Comparison of ENCODE assay signal across 9 cellular contexts in the genomic region with DNA sequence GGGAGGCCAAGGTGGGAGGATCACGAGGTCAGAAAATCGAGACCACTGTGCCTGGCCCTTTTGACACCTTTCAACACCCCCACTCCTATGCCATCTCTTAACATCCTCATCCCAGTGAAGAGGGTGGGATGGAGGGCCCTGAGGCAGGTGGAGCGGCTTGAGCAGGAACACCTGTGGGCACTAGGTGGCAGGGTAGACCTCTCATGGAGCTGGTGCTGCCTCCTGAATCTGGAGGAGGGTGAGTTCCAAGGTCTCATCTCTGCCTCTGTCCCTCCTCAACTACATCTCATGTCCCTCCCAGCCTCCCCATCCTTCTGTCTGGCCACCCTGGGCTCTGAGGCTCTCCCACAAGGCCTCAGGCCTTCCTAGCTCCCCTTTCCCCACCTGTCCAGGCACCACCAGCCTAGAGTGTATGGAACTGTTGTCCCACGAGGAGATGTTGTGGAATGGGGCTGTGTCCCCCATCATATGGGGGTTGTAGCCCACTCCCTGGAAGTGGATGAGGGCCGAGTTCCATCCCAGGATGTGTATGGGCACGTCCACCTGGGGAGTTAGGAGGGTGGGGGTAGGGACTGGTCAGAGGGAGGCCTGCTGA. TPM values are rescaled to one million over a fixed set of nuclear protein-coding genes. Genes with fewer than 3 reads are reported as not detected.
A peak's percentile ranks its signal among the peaks of the same experiment; 100 is the strongest.
DNase-seq lines count a peak whose midpoint lies in the region; ATAC-seq and TF ChIP-seq lines count a peak whose summit lies in the region.
"Had no signal": no experiment of that assay in that cellular context is flagged by ENCODE, and none has a peak within 500 bp of the region (broad histone marks: within the 10 kb centered on the region; RNA-seq: fewer than 3 reads in every experiment).

No MANE protein-coding gene starts in this region.

- ATAC-seq in activated B cell treated with CpG ODN at 0.5 μM for 24 hours (ENCODE audit: low read depth) (peak; percentile 37), GM18517 (IDR thresholded peaks at IDR 0.05; ENCODE audit: unreplicated experiment) (no peak)
- ATAC-seq in naive thymus-derived CD4-positive, alpha-beta T cell = peak; percentile 45

- TF ChIP-seq CTCF in HEK293 (tag by site-specific recombination; IDR thresholded peaks at IDR 0.05) = peak; percentile 79
- no peak for TF ChIP-seq CTCF in activated B cell treated with CpG ODN at 0.5 μM for 24 hours (IDR thresholded peaks at IDR 0.05)

- no peaks in the 10 kb centered on the region for H3K9me3 Mint-ChIP-seq in activated B cell treated with CpG ODN at 0.5 μM for 24 hours
- H3K9me3 Mint-ChIP-seq in naive thymus-derived CD4-positive, alpha-beta T cell = peaks cover 0 to 3% (median 0%) of the 10 kb centered on the region in 11 donors

- intact Hi-C loops in activated B cell treated with CpG ODN at 0.5 μM for 24 hours (cut with micrococcal nuclease) = no loop called here
- intact Hi-C loops in naive thymus-derived CD4-positive, alpha-beta T cell (cut with micrococcal nuclease) = no loop called here

- no peaks in the 10 kb centered on the region for H3K4me1 Mint-ChIP-seq in activated B cell treated with CpG ODN at 0.5 μM for 24 hours
- no peaks in the 10 kb centered on the region for H3K4me1 Mint-ChIP-seq in naive thymus-derived CD4-positive, alpha-beta T cell

- H3K27me3 ChIP-seq in naive thymus-derived CD4-positive, alpha-beta T cell (ENCODE audit: control insufficient read depth in 2 of 2, insufficient read depth in 2 of 2, low read length in 2 of 2) = no peaks in the 10 kb centered on the region

- H3K4me3 ChIP-seq in HEK293 (ENCODE audit: low read depth, low read length) = no peak overlapping the region
- H3K4me3 ChIP-seq in naive thymus-derived CD4-positive, alpha-beta T cell (ENCODE audit: low read length) = no peak overlapping the region

- no peaks in the 10 kb centered on the region for H3K9me3 ChIP-seq in HEK293 (ENCODE audit: control insufficient read depth, insufficient read depth, low read depth, low read length)
- H3K9me3 ChIP-seq in naive thymus-derived CD4-positive, alpha-beta T cell (ENCODE audit: control insufficient read depth in 2 of 3, low read length in 3 of 3) = no peaks in the 10 kb centered on the region

- H3K4me1 ChIP-seq in HEK293 (ENCODE audit: control insufficient read depth, insufficient read depth, low read length) = no peaks in the 10 kb centered on the region
- no peaks in the 10 kb centered on the region for H3K4me1 ChIP-seq in naive thymus-derived CD4-positive, alpha-beta T cell (ENCODE audit: control insufficient read depth in 2 of 2, insufficient read depth in 2 of 2, low read length in 2 of 2)

- POLR2A ChIA-PET in HEK293 (lab: Yijun Ruan, JAX) = no interaction called here
- POLR2A ChIA-PET in activated B cell treated with CpG ODN at 0.5 μM for 24 hours (lab: Charles Lee) = no interaction called here
- POLR2A ChIA-PET in naive thymus-derived CD4-positive, alpha-beta T cell (lab: Charles Lee) = no interaction called here

- no peak overlapping the region for H3K27ac Mint-ChIP-seq in activated B cell treated with CpG ODN at 0.5 μM for 24 hours
- no peak overlapping the region for H3K27ac Mint-ChIP-seq in naive thymus-derived CD4-positive, alpha-beta T cell

- H3K27ac ChIP-seq in HEK293 (ENCODE audit: extremely low read depth, low read depth, low read length) = no peak overlapping the region
- no peak overlapping the region for H3K27ac ChIP-seq in naive thymus-derived CD4-positive, alpha-beta T cell (ENCODE audit: low read depth, low read length)

- DNase-seq in NCI-H1092 treated with DMSO at 0.1 percent for 48 hours (lab: John Stamatoyannopoulos, UW) = peak; percentile 21
- DNase-seq in NCI-H1092 (lab: John Stamatoyannopoulos, UW) = no peak
- DNase-seq in activated B cell treated with CpG ODN at 0.5 μM for 24 hours = no peak
- no peak for DNase-seq in naive thymus-derived CD4-positive, alpha-beta T cell
- no peak for DNase-seq in RKO (ENCODE audit: low spot score)
- no peak for DNase-seq in GM19238 (ENCODE audit: insufficient read length, low spot score)

- CTCF ChIA-PET in HEK293 (lab: Yijun Ruan, JAX) = interaction anchor here (0.6 to 3.3 kb wide), 16 partner anchors 8 to 602 kb away, joined by 3 to 17 read pairs (median 4); no protein-coding TSS in a partner anchor
- CTCF ChIA-PET in activated B cell treated with CpG ODN at 0.5 μM for 24 hours (lab: Charles Lee) = interaction anchor here (0.6 to 1.5 kb wide), 4 partner anchors 14 to 242 kb away, joined by 3 read pairs; no protein-coding TSS in a partner anchor
- CTCF ChIA-PET in naive thymus-derived CD4-positive, alpha-beta T cell (lab: Charles Lee) = interaction anchor here (0.5 to 1.3 kb wide), 4 partner anchors 13 to 827 kb away, joined by 3 to 6 read pairs (median 3); no protein-coding TSS in a partner anchor

- H3K4me3 Mint-ChIP-seq in activated B cell treated with CpG ODN at 0.5 μM for 24 hours = no peak overlapping the region
- H3K4me3 Mint-ChIP-seq in naive thymus-derived CD4-positive, alpha-beta T cell = no peak overlapping the region

- H3K36me3 ChIP-seq in HEK293 (ENCODE audit: control insufficient read depth in 2 of 2, insufficient read depth in 1 of 2, low read length in 2 of 2) = no peaks in the 10 kb centered on the region
- no peaks in the 10 kb centered on the region for H3K36me3 ChIP-seq in naive thymus-derived CD4-positive, alpha-beta T cell (ENCODE audit: control insufficient read depth in 2 of 3, insufficient read depth in 3 of 3, low read length in 3 of 3)

- peaks cover 31% of the 10 kb centered on the region for H3K27me3 Mint-ChIP-seq in activated B cell treated with CpG ODN at 0.5 μM for 24 hours
- peaks cover 15 to 61% (median 43%) of the 10 kb centered on the region in 5 donors for H3K27me3 Mint-ChIP-seq in naive thymus-derived CD4-positive, alpha-beta T cell

- H3K36me3 Mint-ChIP-seq in activated B cell treated with CpG ODN at 0.5 μM for 24 hours (ENCODE audit: low read depth) = no peaks in the 10 kb centered on the region
- H3K36me3 Mint-ChIP-seq in naive thymus-derived CD4-positive, alpha-beta T cell = peaks cover 0 to 3% (median 0%) of the 10 kb centered on the region in 5 donors

TF ChIP-seq in HEK293, 187 proteins besides CTCF, POLR2A, EP300 and RAD21:
- TF ChIP-seq ZNF76 (tag by site-specific recombination; IDR thresholded peaks at IDR 0.05; ENCODE audit: borderline replicate concordance, low read depth) = no peak
- TF ChIP-seq ZNF16 (tag by site-specific recombination; IDR thresholded peaks at IDR 0.05; ENCODE audit: low read depth) = no peak
- TF ChIP-seq ZBTB20 (tag by site-specific recombination; IDR thresholded peaks at IDR 0.05) = no peak
- no peak for TF ChIP-seq ZFP3 (tag by site-specific recombination; IDR thresholded peaks at IDR 0.05; ENCODE audit: low read depth)
- TF ChIP-seq ZNF311 (tag by site-specific recombination; IDR thresholded peaks at IDR 0.05; ENCODE audit: borderline replicate concordance) = no peak
- TF ChIP-seq ZNF747 (tag by site-specific recombination; IDR thresholded peaks at IDR 0.05) = no peak
- no peak for TF ChIP-seq ZNF223 (tag by site-specific recombination; IDR thresholded peaks at IDR 0.05)
- TF ChIP-seq MZF1 (tag by site-specific recombination; IDR thresholded peaks at IDR 0.05; ENCODE audit: borderline replicate concordance) = no peak
- no peak for TF ChIP-seq ZNF146 (tag by site-specific recombination; IDR thresholded peaks at IDR 0.05)
- TF ChIP-seq ZNF600 (tag by site-specific recombination; IDR thresholded peaks at IDR 0.05) = 0 out of 2 replicates have a peak, but pooled peaks have one; percentile 11
- TF ChIP-seq ZNF416 (tag by site-specific recombination; IDR thresholded peaks at IDR 0.05) = no peak
- TF ChIP-seq ZNF654 (tag by site-specific recombination; IDR thresholded peaks at IDR 0.05; ENCODE audit: low read depth) = peak; percentile 53
- TF ChIP-seq ZNF530 (tag by site-specific recombination; IDR thresholded peaks at IDR 0.05; ENCODE audit: low read depth) = no peak
- TF ChIP-seq ZNF157 (tag by site-specific recombination; IDR thresholded peaks at IDR 0.05) = no peak
- no peak for TF ChIP-seq ZNF10 (tag by site-specific recombination; IDR thresholded peaks at IDR 0.05)

RNA-seq across cellular contexts. Expression of gene CRYBA2, which starts 17.0 kb away (rescaled TPM):
- total RNA-seq in activated B cell treated with CpG ODN at 0.5 μM for 24 hours = not detected in 2 replicates
- total RNA-seq in naive thymus-derived CD4-positive, alpha-beta T cell = not detected
- not detected for polyA plus RNA-seq in naive thymus-derived CD4-positive, alpha-beta T cell
- total RNA-seq: fibroblast of lung had no signal
- polyA plus RNA-seq: fibroblast of lung had no signal

RNA-seq across cellular contexts. Expression of gene FEV, which starts 25.3 kb away (rescaled TPM):
- total RNA-seq in activated B cell treated with CpG ODN at 0.5 μM for 24 hours = not detected in 2 replicates
- total RNA-seq in naive thymus-derived CD4-positive, alpha-beta T cell = not detected
- not detected for polyA plus RNA-seq in naive thymus-derived CD4-positive, alpha-beta T cell
- total RNA-seq: fibroblast of lung had no signal
- polyA plus RNA-seq: fibroblast of lung had no signal

RNA-seq across cellular contexts. Expression of gene CFAP65, which starts 31.1 kb away (rescaled TPM):
- total RNA-seq in activated B cell treated with CpG ODN at 0.5 μM for 24 hours = not detected in 2 replicates
- not detected for total RNA-seq in naive thymus-derived CD4-positive, alpha-beta T cell
- polyA plus RNA-seq in naive thymus-derived CD4-positive, alpha-beta T cell = not detected
- total RNA-seq: fibroblast of lung had no signal
- polyA plus RNA-seq: fibroblast of lung had no signal

RNA-seq across cellular contexts. Expression of gene IHH, which starts 50.5 kb away (rescaled TPM):
- 0.10 TPM in 1 of 2 replicates, not detected in the other for total RNA-seq in activated B cell treated with CpG ODN at 0.5 μM for 24 hours
- under 1 TPM in 2 of 5 experiments, not detected in 3; 0.17 to 0.24 TPM for total RNA-seq in naive thymus-derived CD4-positive, alpha-beta T cell
- not detected for polyA plus RNA-seq in naive thymus-derived CD4-positive, alpha-beta T cell
- total RNA-seq: fibroblast of lung had no signal
- polyA plus RNA-seq: fibroblast of lung had no signal

RNA-seq across cellular contexts. Expression of gene CDK5R2, which starts 50.8 kb away (rescaled TPM):
- 0.07 TPM in 1 of 2 replicates, not detected in the other for total RNA-seq in activated B cell treated with CpG ODN at 0.5 μM for 24 hours
- total RNA-seq in naive thymus-derived CD4-positive, alpha-beta T cell = not detected
- not detected for polyA plus RNA-seq in naive thymus-derived CD4-positive, alpha-beta T cell
